8 cellular contexts compared by ENCODE assay signal in genomic region chr12:70576341-70577282, GRCh38.
DNase-seq lines count a peak whose midpoint lies in the region; ATAC-seq, FAIRE-seq and TF ChIP-seq lines count a peak whose summit lies in the region.

No MANE protein-coding gene starts in this region.

- DNase-seq in A549 (ENCODE audit: low read depth in 1 of 2, low spot score in 1 of 2): peak; percentile 51 to 75
- DNase-seq in GM13976 (ENCODE audit: low spot score): peak; percentile 42
- peak; percentile 46 for DNase-seq in NCI-H510A (lab: John Stamatoyannopoulos, UW)
- DNase-seq in brain pericyte (ENCODE audit: low read depth, low spot score): peak; percentile 43
- peak; percentile 96 for DNase-seq in inferior parietal cortex (ENCODE audit: extremely low spot score)

- H3K27ac ChIP-seq in A549 (no peak overlapping the region), temporal lobe (ENCODE audit: low read depth, low read length) (peak overlapping the region; percentile 82)

- peak; percentile 93 to 96 for TF ChIP-seq RAD21 in A549 (conservative IDR thresholded peaks at IDR 0.05 in 1 of 2, IDR thresholded peaks at IDR 0.05 in 1 of 2)

- no peak for TF ChIP-seq POLR2A in A549 (IDR thresholded peaks at IDR 0.05; ENCODE audit: low read length)

- no peak overlapping the region for H3K4me2 ChIP-seq in A549

- in situ Hi-C loops in GM13976 (cut with MboI; ENCODE audit: low sequenced_read_pairs, unreplicated experiment): loop anchor here (10.0 kb wide), 1 partner anchor 682 kb away; no protein-coding TSS in a partner anchor

- H3K4me3 ChIP-seq in A549: no peak overlapping the region

- WGBS in A549 (ENCODE audit: missing lambda C conversion rate): 46% methylated on average over 18 of the region's 19 CpGs

- POLR2A ChIA-PET in A549 (lab: Yijun Ruan, JAX): no interaction called here

- TF ChIP-seq EP300 in A549 (IDR thresholded peaks at IDR 0.05): no peak

- no peaks in the 10 kb centered on the region for H3K4me1 ChIP-seq in A549

- CTCF ChIA-PET in A549 (lab: Yijun Ruan, JAX): interaction anchor here (0.5 to 6.1 kb wide), 32 partner anchors 8 to 1403 kb away, joined by 3 to 92 read pairs (median 4); no protein-coding TSS in a partner anchor

- no peaks in the 10 kb centered on the region for H3K9me3 ChIP-seq in A549

- peak; percentile 90 for TF ChIP-seq CTCF in A549 (IDR thresholded peaks at IDR 0.05)
- peak; percentile 54 for TF ChIP-seq CTCF in GM13976 (IDR thresholded peaks at IDR 0.05; ENCODE audit: borderline replicate concordance, control extremely low read depth, extremely low read depth, insufficient read depth, missing control alignments)

- FAIRE-seq in A549 (lab: Jason Lieb, UNC): no peak

- ATAC-seq in A549: peak; percentile 93 to 98
- ATAC-seq in HG03378 (IDR thresholded peaks at IDR 0.05; ENCODE audit: unreplicated experiment): peak; percentile 66
- no peak for ATAC-seq in HG02970 (IDR thresholded peaks at IDR 0.05; ENCODE audit: low FRiP score, unreplicated experiment)

TF ChIP-seq in A549, 52 proteins besides CTCF, POLR2A, EP300 and RAD21:
- peak; percentile 90 for TF ChIP-seq SMC3 (IDR thresholded peaks at IDR 0.05)
- TF ChIP-seq RCOR1 (IDR thresholded peaks at IDR 0.05; ENCODE audit: low read depth, low read length): no peak

Comparison
In these comparisons a context has a peak if more than half of its experiments do, and no peak if none do; other contexts are left out.
1. DNase-seq: peak in every context shown above with its lines; median percentile 96 in inferior parietal cortex; 63 in A549; 46 in NCI-H510A; 43 in brain pericyte; 42 in GM13976.